In genomic region chr13:110907301-110907700, GRCh38 we compare ENCODE assay signal across 1 cellular context.
TF ChIP-seq lines count a peak whose summit lies in the region.

No MANE protein-coding gene starts in this region.

TF ChIP-seq in WTC11, 78 proteins besides CTCF, POLR2A, EP300 and RAD21 (continued from another document):
- TF ChIP-seq ATF3 (CRISPR knock-in tag; conservative IDR thresholded peaks at IDR 0.05) (no peak), ATF2 (CRISPR knock-in tag; IDR thresholded peaks at IDR 0.05; ENCODE audit: borderline replicate concordance, low read depth) (no peak), MAX (CRISPR knock-in tag; IDR thresholded peaks at IDR 0.05) (no peak), ZNF263 (CRISPR knock-in tag; IDR thresholded peaks at IDR 0.05; ENCODE audit: low read depth) (no peak), TCF7 (CRISPR knock-in tag; IDR thresholded peaks at IDR 0.05; ENCODE audit: low read depth) (no peak)
TF ChIP-seq in WTC11: peak in this region for 0.
